8 cellular contexts compared by ENCODE assay signal in the genomic region with DNA sequence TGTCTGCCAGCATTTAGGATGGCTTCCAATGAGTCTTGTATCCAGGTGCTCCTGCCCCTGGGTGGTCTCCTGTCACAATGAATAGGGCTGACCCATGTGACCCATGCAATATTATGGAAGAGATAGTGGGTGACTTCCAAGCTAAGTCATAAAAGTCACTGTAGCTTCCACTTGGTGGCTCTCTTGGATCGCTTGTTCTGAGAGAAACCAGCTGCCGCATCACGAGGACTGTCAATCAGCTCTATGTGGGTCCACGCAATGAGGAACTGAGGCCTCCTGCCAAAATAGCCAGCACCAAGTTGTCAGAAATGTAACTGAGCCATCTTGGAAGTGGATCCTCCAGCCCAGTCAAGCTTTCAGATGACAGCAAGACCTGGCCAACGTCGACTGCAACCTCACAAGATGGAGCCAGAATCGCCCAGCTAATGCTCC. TPM values are rescaled to one million over a fixed set of nuclear protein-coding genes. Genes with fewer than 3 reads are reported as not detected.
DNase-seq lines count a peak whose midpoint lies in the region; ATAC-seq, FAIRE-seq and TF ChIP-seq lines count a peak whose summit lies in the region.

No MANE protein-coding gene starts in this region.

- no peak for TF ChIP-seq POLR2A in H1 (IDR thresholded peaks at IDR 0.05; ENCODE audit: control extremely low read depth in 1 of 2, low read depth in 2 of 2, low read length in 2 of 2)

- 87% methylated on average over 7 of the region's 7 CpGs; no CpG with 5 or more reads in 1 of the 2 experiments for WGBS in H1 (ENCODE audit: extremely low coverage in 1 of 2, insufficient coverage in 1 of 2, insufficient read length in 1 of 2, insufficient replicate concordance in 2 of 2, low coverage in 1 of 2, low lambda C conversion rate in 2 of 2, missing lambda C conversion rate in 1 of 2), 2 experiments

- H3K27ac Mint-ChIP-seq in naive thymus-derived CD4-positive, alpha-beta T cell: no peak overlapping the region

- H2AFZ ChIP-seq in H1 (ENCODE audit: low read length): no peak overlapping the region

- no peaks in the 10 kb centered on the region for H3K9me3 Mint-ChIP-seq in naive thymus-derived CD4-positive, alpha-beta T cell

- intact Hi-C loops in naive thymus-derived CD4-positive, alpha-beta T cell (cut with micrococcal nuclease): loop anchor here in 1 of 2 donors (1.0 kb wide), 1 partner anchor 114 kb away; no protein-coding TSS in a partner anchor

- no peak overlapping the region for H3K56ac ChIP-seq in H1 (replicated peaks; ENCODE audit: insufficient read length, low read depth, low read length)

- no peak overlapping the region for H3K23ac ChIP-seq in H1 (ENCODE audit: insufficient read length)

- no peak overlapping the region for H2BK120ac ChIP-seq in H1 (replicated peaks; ENCODE audit: low read depth, low read length)

- no peak for TF ChIP-seq EP300 in H1 (IDR thresholded peaks at IDR 0.05; ENCODE audit: borderline replicate concordance in 1 of 2, low read depth in 2 of 2, low read length in 2 of 2)

- H4K91ac ChIP-seq in H1 (replicated peaks; ENCODE audit: insufficient read length, low read length): no peak overlapping the region

- H3K4me1 Mint-ChIP-seq in naive thymus-derived CD4-positive, alpha-beta T cell: peaks cover 10 to 42% (median 26%) of the 10 kb centered on the region in 7 donors

- no peaks in the 10 kb centered on the region; a peak in 1 of 7 replicates for H3K4me1 ChIP-seq in H1 (replicated peaks in 1 of 4; ENCODE audit: control insufficient read depth in 3 of 4, insufficient read depth in 4 of 4, low read length in 3 of 4)
- peaks cover 15 to 16% of the 10 kb centered on the region in 2 donors for H3K4me1 ChIP-seq in naive thymus-derived CD4-positive, alpha-beta T cell (ENCODE audit: control insufficient read depth in 2 of 2, insufficient read depth in 2 of 2, low read length in 2 of 2)

- H2BK12ac ChIP-seq in H1 (ENCODE audit: low read depth, low read length): no peak overlapping the region

- H3K4ac ChIP-seq in H1 (replicated peaks; ENCODE audit: insufficient read length, low read depth, low read length): no peak overlapping the region

- no peaks in the 10 kb centered on the region for H3K9me3 ChIP-seq in H1 (ENCODE audit: insufficient read depth in 2 of 2, low read depth in 1 of 2, low read length in 1 of 2)
- H3K9me3 ChIP-seq in naive thymus-derived CD4-positive, alpha-beta T cell (ENCODE audit: control insufficient read depth in 2 of 3, low read length in 3 of 3): no peaks in the 10 kb centered on the region

- H3K36me3 ChIP-seq in H1 (ENCODE audit: control insufficient read depth in 2 of 4, insufficient read depth in 4 of 4, low read length in 3 of 4): peaks cover 2 to 12% (median 9%) of the 10 kb centered on the region in 4 experiments; a peak in 5 of 8 replicates
- H3K36me3 ChIP-seq in naive thymus-derived CD4-positive, alpha-beta T cell (ENCODE audit: control insufficient read depth in 2 of 3, insufficient read depth in 3 of 3, low read length in 3 of 3): no peaks in the 10 kb centered on the region

- TF ChIP-seq CTCF in H1 (IDR thresholded peaks at IDR 0.05; ENCODE audit: control extremely low read depth in 1 of 3, insufficient read depth in 1 of 3, low read depth in 1 of 3, low read length in 3 of 3): peak in 2 of 3 experiments; percentile 42 to 54; a peak in 3 of 4 replicates

- H3K27ac ChIP-seq in H1 (ENCODE audit: low read depth, low read length): no peak overlapping the region
- no peak overlapping the region for H3K27ac ChIP-seq in naive thymus-derived CD4-positive, alpha-beta T cell (ENCODE audit: low read depth, low read length)

- peak; percentile 22 for DNase-seq in NCI-H345 (lab: John Stamatoyannopoulos, UW)
- DNase-seq in NCI-H345 treated with DMSO at 0.1 percent for 48 hours (lab: John Stamatoyannopoulos, UW; ENCODE audit: unreplicated experiment): no peak
- peak; percentile 89 for DNase-seq in NOMO-1 treated with DMSO at 0.1 percent for 48 hours (lab: John Stamatoyannopoulos, UW; ENCODE audit: unreplicated experiment)
- no peak for DNase-seq in H1 (ENCODE audit: low read depth in 1 of 2, low spot score in 2 of 2)
- no peak for DNase-seq in naive thymus-derived CD4-positive, alpha-beta T cell
- DNase-seq in NCI-H2227 treated with DMSO at 0.1 percent for 48 hours (lab: John Stamatoyannopoulos, UW): no peak
- no peak for DNase-seq in NCI-H2081 treated with DMSO at 0.1 percent for 48 hours (lab: John Stamatoyannopoulos, UW)

- H4K8ac ChIP-seq in H1 (ENCODE audit: extremely low read depth, insufficient read depth, low read length): no peak overlapping the region

- peaks cover 0 to 8% (median 0%) of the 10 kb centered on the region in 5 donors for H3K36me3 Mint-ChIP-seq in naive thymus-derived CD4-positive, alpha-beta T cell

- no peak overlapping the region for H3K4me2 ChIP-seq in H1 (ENCODE audit: insufficient read depth in 1 of 2, low read depth in 2 of 2, low read length in 2 of 2)

- no peaks in the 10 kb centered on the region for H3K27me3 ChIP-seq in H1 (replicated peaks in 1 of 4; ENCODE audit: control insufficient read depth in 3 of 4, extremely low read depth in 1 of 4, insufficient read depth in 3 of 4, low read length in 3 of 4)
- no peaks in the 10 kb centered on the region for H3K27me3 ChIP-seq in naive thymus-derived CD4-positive, alpha-beta T cell (ENCODE audit: control insufficient read depth in 2 of 2, insufficient read depth in 2 of 2, low read length in 2 of 2)

- no peaks in the 10 kb centered on the region for H3K79me2 ChIP-seq in H1 (ENCODE audit: control insufficient read depth in 1 of 2, insufficient read depth in 2 of 2, low read length in 2 of 2)

- H3K4me3 ChIP-seq in H1 (ENCODE audit: extremely low read depth in 1 of 4, insufficient read depth in 2 of 4, low read depth in 3 of 4, low read length in 4 of 4): no peak overlapping the region
- no peak overlapping the region for H3K4me3 ChIP-seq in naive thymus-derived CD4-positive, alpha-beta T cell (ENCODE audit: low read length)

- CTCF ChIA-PET in H1 (lab: Charles Lee; ENCODE audit: partially characterized antibody): interaction anchor here (0.8 to 13.3 kb wide), 26 partner anchors 10 to 448 kb away, joined by 3 to 156 read pairs (median 4); a partner anchor contains a TSS
- CTCF ChIA-PET in naive thymus-derived CD4-positive, alpha-beta T cell (lab: Charles Lee): interaction anchor here (1.1 to 1.5 kb wide), 3 partner anchors 23 to 448 kb away, joined by 4 to 11 read pairs (median 6); no protein-coding TSS in a partner anchor

- no peak overlapping the region for H2BK5ac ChIP-seq in H1 (ENCODE audit: low read depth, low read length)

- no peak overlapping the region for H2BK20ac ChIP-seq in H1 (ENCODE audit: low read length)

- no peak overlapping the region for H3K18ac ChIP-seq in H1 (ENCODE audit: extremely low read depth, low read length)

- no peak overlapping the region for H2AK5ac ChIP-seq in H1 (ENCODE audit: low read depth, low read length)

- no peaks in the 10 kb centered on the region for H3K27me3 Mint-ChIP-seq in naive thymus-derived CD4-positive, alpha-beta T cell

- H3K4me3 Mint-ChIP-seq in naive thymus-derived CD4-positive, alpha-beta T cell: no peak overlapping the region

- no peak overlapping the region for H3K9ac ChIP-seq in H1 (replicated peaks in 1 of 4; ENCODE audit: extremely low read depth in 1 of 4, low read depth in 3 of 4, low read length in 3 of 4)

- H3K79me1 ChIP-seq in H1 (ENCODE audit: low read depth, low read length): no peaks in the 10 kb centered on the region

- H4K20me1 ChIP-seq in H1 (replicated peaks in 1 of 2; ENCODE audit: control insufficient read depth in 1 of 2, insufficient read depth in 2 of 2, low read length in 2 of 2): peaks cover 0 to 2% of the 10 kb centered on the region in 2 experiments

- no peak overlapping the region for H4K5ac ChIP-seq in H1 (ENCODE audit: insufficient read length, low read depth, low read length)

- no peak overlapping the region for H3K14ac ChIP-seq in H1 (ENCODE audit: insufficient read length)

- ATAC-seq in naive thymus-derived CD4-positive, alpha-beta T cell: peak; percentile 34
- ATAC-seq in HG02763 (IDR thresholded peaks at IDR 0.05; ENCODE audit: unreplicated experiment): no peak

- H3K23me2 ChIP-seq in H1 (ENCODE audit: low read depth, low read length): no peaks in the 10 kb centered on the region

- no peak for FAIRE-seq in H1 (lab: Jason Lieb, UNC)

- POLR2A ChIA-PET in H1 (lab: Charles Lee; ENCODE audit: partially characterized antibody): interaction anchor here (0.9 to 2.4 kb wide), 6 partner anchors 10 to 127 kb away, joined by 3 to 15 read pairs (median 4); no protein-coding TSS in a partner anchor
- POLR2A ChIA-PET in naive thymus-derived CD4-positive, alpha-beta T cell (lab: Charles Lee): interaction anchor here (1.5 kb wide), 1 partner anchor 114 kb away, joined by 6 read pairs; no protein-coding TSS in a partner anchor

- no peak overlapping the region for H2BK15ac ChIP-seq in H1 (ENCODE audit: low read length)

- peak; percentile 73 to 82 for TF ChIP-seq RAD21 in H1 (IDR thresholded peaks at IDR 0.05 in 1 of 2, conservative IDR thresholded peaks at IDR 0.05 in 1 of 2; ENCODE audit: low read depth in 2 of 2, low read length in 2 of 2)

RNA-seq across cellular contexts. Expression of a gene that starts 14.9 kb away (rescaled TPM):
- 4.0 and 4.4 TPM in 2 replicates for total RNA-seq in H1 (2021; fragmentation: NEBNext Ultra II Directional; extraction: Animal tissue kit (Norgen Biotek cat#: 25700))
- polyA plus RNA-seq in H1 (2011; rRNA removed): 2.1 and 3.6 TPM in 2 replicates
- 2.5 TPM for polyA plus RNA-seq in H1 (2011; cell fraction: cytosol; rRNA removed)
- polyA plus RNA-seq in H1 (2011; cell fraction: nucleus; rRNA removed): 5.2 TPM
- 0.86 to 2.7 TPM (median 2.3 TPM) in 4 replicates for polyA plus RNA-seq in H1 (2012, experiment 1 of 2)
- 1.5 TPM for polyA plus RNA-seq in H1 (2012, experiment 2 of 2)
- 2.7 TPM for polyA plus RNA-seq in H1 (2013, experiment 1 of 2)
- 2.1 TPM for polyA plus RNA-seq in H1 (2013, experiment 2 of 2)
- 0.59 and 0.63 TPM in 2 replicates for polyA minus RNA-seq in H1 (2011; rRNA and poly(A)+ RNA removed)
- polyA minus RNA-seq in H1 (2011; cell fraction: cytosol; rRNA and poly(A)+ RNA removed): 2.1 TPM
- polyA minus RNA-seq in H1 (2011; cell fraction: nucleus; rRNA and poly(A)+ RNA removed): 1.4 TPM
- 1 to 10 TPM in 1 of 5 experiments, not detected in 4; 2.3 TPM for total RNA-seq in naive thymus-derived CD4-positive, alpha-beta T cell
- polyA plus RNA-seq in naive thymus-derived CD4-positive, alpha-beta T cell: not detected

RNA-seq across cellular contexts. Expression of a gene that starts 16.3 kb away (rescaled TPM):
- 0.67 and 0.73 TPM in 2 replicates for total RNA-seq in H1 (2021; fragmentation: NEBNext Ultra II Directional; extraction: Animal tissue kit (Norgen Biotek cat#: 25700))
- 1.3 and 1.5 TPM in 2 replicates for polyA plus RNA-seq in H1 (2011; rRNA removed)
- 1.0 TPM for polyA plus RNA-seq in H1 (2011; cell fraction: cytosol; rRNA removed)
- polyA plus RNA-seq in H1 (2011; cell fraction: nucleus; rRNA removed): 1.8 TPM
- polyA plus RNA-seq in H1 (2012, experiment 1 of 2): 0.22 to 0.98 TPM (median 0.68 TPM) in 4 replicates
- polyA plus RNA-seq in H1 (2012, experiment 2 of 2): 0.47 TPM
- polyA plus RNA-seq in H1 (2013, experiment 1 of 2): 0.79 TPM
- polyA plus RNA-seq in H1 (2013, experiment 2 of 2): 0.72 TPM
- polyA minus RNA-seq in H1 (2011; rRNA and poly(A)+ RNA removed): 0.15 and 0.32 TPM in 2 replicates
- polyA minus RNA-seq in H1 (2011; cell fraction: cytosol; rRNA and poly(A)+ RNA removed): not detected
- polyA minus RNA-seq in H1 (2011; cell fraction: nucleus; rRNA and poly(A)+ RNA removed): 0.70 TPM
- total RNA-seq in naive thymus-derived CD4-positive, alpha-beta T cell: not detected
- not detected for polyA plus RNA-seq in naive thymus-derived CD4-positive, alpha-beta T cell

RNA-seq across cellular contexts. Expression of a gene that starts 25.3 kb away (rescaled TPM):
- 59.2 and 60.2 TPM in 2 replicates for total RNA-seq in H1 (2021; fragmentation: NEBNext Ultra II Directional; extraction: Animal tissue kit (Norgen Biotek cat#: 25700))
- polyA plus RNA-seq in H1 (2011; rRNA removed): 29.9 and 34.6 TPM in 2 replicates
- polyA plus RNA-seq in H1 (2011; cell fraction: cytosol; rRNA removed): 33.3 TPM
- 20.2 TPM for polyA plus RNA-seq in H1 (2011; cell fraction: nucleus; rRNA removed)
- polyA plus RNA-seq in H1 (2012, experiment 1 of 2): 49.5 to 58.2 TPM (median 53.1 TPM) in 4 replicates
- polyA plus RNA-seq in H1 (2012, experiment 2 of 2): 62.5 TPM
- polyA plus RNA-seq in H1 (2013, experiment 1 of 2): 51.2 TPM
- 59.1 TPM for polyA plus RNA-seq in H1 (2013, experiment 2 of 2)
- polyA minus RNA-seq in H1 (2011; rRNA and poly(A)+ RNA removed): 65.3 and 74.9 TPM in 2 replicates
- 45.6 TPM for polyA minus RNA-seq in H1 (2011; cell fraction: cytosol; rRNA and poly(A)+ RNA removed)
- polyA minus RNA-seq in H1 (2011; cell fraction: nucleus; rRNA and poly(A)+ RNA removed): 17.7 TPM
- total RNA-seq in naive thymus-derived CD4-positive, alpha-beta T cell: 10 to 100 TPM in 1 of 5 experiments, 1 to 10 TPM in 1, under 1 TPM in 3; 0.38 to 46.7 (median 0.56) TPM
- polyA plus RNA-seq in naive thymus-derived CD4-positive, alpha-beta T cell: under 1 TPM in 1 of 2 donors, not detected in 1; 0.21 TPM

RNA-seq across cellular contexts. Expression of a gene that starts 40.0 kb away (rescaled TPM):
- 18.2 and 19.6 TPM in 2 replicates for total RNA-seq in H1 (2021; fragmentation: NEBNext Ultra II Directional; extraction: Animal tissue kit (Norgen Biotek cat#: 25700))
- 50.8 and 57.4 TPM in 2 replicates for polyA plus RNA-seq in H1 (2011; rRNA removed)
- polyA plus RNA-seq in H1 (2011; cell fraction: cytosol; rRNA removed): 29.3 TPM
- 32.0 TPM for polyA plus RNA-seq in H1 (2011; cell fraction: nucleus; rRNA removed)
- polyA plus RNA-seq in H1 (2012, experiment 1 of 2): 15.1 to 17.8 TPM (median 16.5 TPM) in 4 replicates
- polyA plus RNA-seq in H1 (2012, experiment 2 of 2): 23.0 TPM
- polyA plus RNA-seq in H1 (2013, experiment 1 of 2): 15.6 TPM
- polyA plus RNA-seq in H1 (2013, experiment 2 of 2): 18.9 TPM
- polyA minus RNA-seq in H1 (2011; rRNA and poly(A)+ RNA removed): 44.9 and 51.1 TPM in 2 replicates
- polyA minus RNA-seq in H1 (2011; cell fraction: cytosol; rRNA and poly(A)+ RNA removed): 15.0 TPM
- polyA minus RNA-seq in H1 (2011; cell fraction: nucleus; rRNA and poly(A)+ RNA removed): 21.8 TPM
- 100 to 1,000 TPM in 1 of 5 experiments, 10 to 100 TPM in 4; 23.9 to 111 (median 67.1) TPM for total RNA-seq in naive thymus-derived CD4-positive, alpha-beta T cell
- 10 to 100 TPM; 34.5 to 42.3 TPM for polyA plus RNA-seq in naive thymus-derived CD4-positive, alpha-beta T cell

RNA-seq across cellular contexts. Expression of a gene that starts 55.2 kb away (rescaled TPM):
- not detected in 2 replicates for total RNA-seq in H1 (2021; fragmentation: NEBNext Ultra II Directional; extraction: Animal tissue kit (Norgen Biotek cat#: 25700))
- not detected in 2 replicates for polyA plus RNA-seq in H1 (2011; rRNA removed)
- polyA plus RNA-seq in H1 (2011; cell fraction: cytosol; rRNA removed): 0.03 TPM
- polyA plus RNA-seq in H1 (2011; cell fraction: nucleus; rRNA removed): 1.6 TPM
- 0.42 to 0.67 TPM (median 0.60 TPM) in 4 replicates for polyA plus RNA-seq in H1 (2012, experiment 1 of 2)
- polyA plus RNA-seq in H1 (2012, experiment 2 of 2): not detected
- polyA plus RNA-seq in H1 (2013, experiment 1 of 2): not detected
- not detected for polyA plus RNA-seq in H1 (2013, experiment 2 of 2)
- polyA minus RNA-seq in H1 (2011; rRNA and poly(A)+ RNA removed): 0.19 TPM in 1 of 2 replicates, not detected in the other
- polyA minus RNA-seq in H1 (2011; cell fraction: cytosol; rRNA and poly(A)+ RNA removed): not detected
- polyA minus RNA-seq in H1 (2011; cell fraction: nucleus; rRNA and poly(A)+ RNA removed): 1.1 TPM
- under 1 TPM in 3 of 5 experiments, not detected in 2; 0.19 to 0.48 (median 0.46) TPM for total RNA-seq in naive thymus-derived CD4-positive, alpha-beta T cell
- polyA plus RNA-seq in naive thymus-derived CD4-positive, alpha-beta T cell: under 1 TPM; 0.14 to 0.24 TPM

Comparison
In these comparisons a context has a peak if more than half of its experiments do, and no peak if none do; other contexts are left out.
1. DNase-seq: peak in NCI-H345 (single experiment) and NOMO-1 treated with DMSO at 0.1 percent for 48 hours (single experiment); none in NCI-H345 treated with DMSO at 0.1 percent for 48 hours (single experiment), H1 (0 of 2), naive thymus-derived CD4-positive, alpha-beta T cell (0 of 9), NCI-H2227 treated with DMSO at 0.1 percent for 48 hours (single experiment) and NCI-H2081 treated with DMSO at 0.1 percent for 48 hours (single experiment).